ENCODE assay signal across 1 cellular context in the genomic region with DNA sequence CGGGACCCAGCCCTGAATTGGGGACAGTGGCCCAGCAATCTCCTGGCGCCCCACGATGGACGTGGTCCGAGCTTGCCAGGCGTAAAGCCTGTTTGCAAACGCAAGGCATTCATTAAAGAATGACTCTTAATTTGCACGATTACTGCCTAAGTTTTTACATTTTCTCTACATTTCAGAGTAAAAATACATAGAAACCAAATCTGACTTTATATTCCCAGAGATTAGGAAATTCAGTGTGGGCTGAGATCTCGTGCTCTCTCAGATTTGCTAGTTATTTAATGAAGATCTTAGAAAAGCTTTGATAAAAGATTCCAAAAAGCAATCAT.
TF ChIP-seq lines count a peak whose summit lies in the region.

No MANE protein-coding gene starts in this region.

TF ChIP-seq in GM23338, 12 proteins besides CTCF, POLR2A, EP300 and RAD21:
- TF ChIP-seq, protein P1, sequence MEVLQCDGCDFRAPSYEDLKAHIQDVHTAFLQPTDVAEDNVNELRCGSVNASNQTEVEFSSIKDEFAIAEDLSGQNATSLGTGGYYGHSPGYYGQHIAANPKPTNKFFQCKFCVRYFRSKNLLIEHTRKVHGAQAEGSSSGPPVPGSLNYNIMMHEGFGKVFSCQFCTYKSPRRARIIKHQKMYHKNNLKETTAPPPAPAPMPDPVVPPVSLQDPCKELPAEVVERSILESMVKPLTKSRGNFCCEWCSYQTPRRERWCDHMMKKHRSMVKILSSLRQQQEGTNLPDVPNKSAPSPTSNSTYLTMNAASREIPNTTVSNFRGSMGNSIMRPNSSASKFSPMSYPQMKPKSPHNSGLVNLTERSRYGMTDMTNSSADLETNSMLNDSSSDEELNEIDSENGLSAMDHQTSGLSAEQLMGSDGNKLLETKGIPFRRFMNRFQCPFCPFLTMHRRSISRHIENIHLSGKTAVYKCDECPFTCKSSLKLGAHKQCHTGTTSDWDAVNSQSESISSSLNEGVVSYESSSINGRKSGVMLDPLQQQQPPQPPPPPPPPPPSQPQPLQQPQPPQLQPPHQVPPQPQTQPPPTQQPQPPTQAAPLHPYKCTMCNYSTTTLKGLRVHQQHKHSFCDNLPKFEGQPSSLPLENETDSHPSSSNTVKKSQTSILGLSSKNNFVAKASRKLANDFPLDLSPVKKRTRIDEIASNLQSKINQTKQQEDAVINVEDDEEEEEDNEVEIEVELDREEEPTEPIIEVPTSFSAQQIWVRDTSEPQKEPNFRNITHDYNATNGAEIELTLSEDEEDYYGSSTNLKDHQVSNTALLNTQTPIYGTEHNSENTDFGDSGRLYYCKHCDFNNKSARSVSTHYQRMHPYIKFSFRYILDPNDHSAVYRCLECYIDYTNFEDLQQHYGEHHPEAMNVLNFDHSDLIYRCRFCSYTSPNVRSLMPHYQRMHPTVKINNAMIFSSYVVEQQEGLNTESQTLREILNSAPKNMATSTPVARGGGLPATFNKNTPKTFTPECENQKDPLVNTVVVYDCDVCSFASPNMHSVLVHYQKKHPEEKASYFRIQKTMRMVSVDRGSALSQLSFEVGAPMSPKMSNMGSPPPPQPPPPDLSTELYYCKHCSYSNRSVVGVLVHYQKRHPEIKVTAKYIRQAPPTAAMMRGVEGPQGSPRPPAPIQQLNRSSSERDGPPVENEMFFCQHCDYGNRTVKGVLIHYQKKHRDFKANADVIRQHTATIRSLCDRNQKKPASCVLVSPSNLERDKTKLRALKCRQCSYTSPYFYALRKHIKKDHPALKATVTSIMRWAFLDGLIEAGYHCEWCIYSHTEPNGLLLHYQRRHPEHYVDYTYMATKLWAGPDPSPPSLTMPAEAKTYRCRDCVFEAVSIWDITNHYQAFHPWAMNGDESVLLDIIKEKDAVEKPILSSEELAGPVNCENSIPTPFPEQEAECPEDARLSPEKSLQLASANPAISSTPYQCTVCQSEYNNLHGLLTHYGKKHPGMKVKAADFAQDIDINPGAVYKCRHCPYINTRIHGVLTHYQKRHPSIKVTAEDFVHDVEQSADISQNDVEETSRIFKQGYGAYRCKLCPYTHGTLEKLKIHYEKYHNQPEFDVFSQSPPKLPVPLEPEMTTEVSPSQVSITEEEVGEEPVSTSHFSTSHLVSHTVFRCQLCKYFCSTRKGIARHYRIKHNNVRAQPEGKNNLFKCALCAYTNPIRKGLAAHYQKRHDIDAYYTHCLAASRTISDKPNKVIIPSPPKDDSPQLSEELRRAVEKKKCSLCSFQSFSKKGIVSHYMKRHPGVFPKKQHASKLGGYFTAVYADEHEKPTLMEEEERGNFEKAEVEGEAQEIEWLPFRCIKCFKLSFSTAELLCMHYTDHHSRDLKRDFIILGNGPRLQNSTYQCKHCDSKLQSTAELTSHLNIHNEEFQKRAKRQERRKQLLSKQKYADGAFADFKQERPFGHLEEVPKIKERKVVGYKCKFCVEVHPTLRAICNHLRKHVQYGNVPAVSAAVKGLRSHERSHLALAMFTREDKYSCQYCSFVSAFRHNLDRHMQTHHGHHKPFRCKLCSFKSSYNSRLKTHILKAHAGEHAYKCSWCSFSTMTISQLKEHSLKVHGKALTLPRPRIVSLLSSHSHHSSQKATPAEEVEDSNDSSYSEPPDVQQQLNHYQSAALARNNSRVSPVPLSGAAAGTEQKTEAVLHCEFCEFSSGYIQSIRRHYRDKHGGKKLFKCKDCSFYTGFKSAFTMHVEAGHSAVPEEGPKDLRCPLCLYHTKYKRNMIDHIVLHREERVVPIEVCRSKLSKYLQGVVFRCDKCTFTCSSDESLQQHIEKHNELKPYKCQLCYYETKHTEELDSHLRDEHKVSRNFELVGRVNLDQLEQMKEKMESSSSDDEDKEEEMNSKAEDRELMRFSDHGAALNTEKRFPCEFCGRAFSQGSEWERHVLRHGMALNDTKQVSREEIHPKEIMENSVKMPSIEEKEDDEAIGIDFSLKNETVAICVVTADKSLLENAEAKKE (CRISPR knock-in tag; IDR thresholded peaks at IDR 0.05), result no peak
- TF ChIP-seq ZNF114 (CRISPR knock-in tag; IDR thresholded peaks at IDR 0.05) (no peak), NANOG (IDR thresholded peaks at IDR 0.05; ENCODE audit: borderline replicate concordance) (no peak), ZNF331 (CRISPR knock-in tag; IDR thresholded peaks at IDR 0.05; ENCODE audit: low read depth) (no peak), STAT1 (IDR thresholded peaks at IDR 0.05; ENCODE audit: unreplicated experiment) (no peak)
- TF ChIP-seq, protein P2, sequence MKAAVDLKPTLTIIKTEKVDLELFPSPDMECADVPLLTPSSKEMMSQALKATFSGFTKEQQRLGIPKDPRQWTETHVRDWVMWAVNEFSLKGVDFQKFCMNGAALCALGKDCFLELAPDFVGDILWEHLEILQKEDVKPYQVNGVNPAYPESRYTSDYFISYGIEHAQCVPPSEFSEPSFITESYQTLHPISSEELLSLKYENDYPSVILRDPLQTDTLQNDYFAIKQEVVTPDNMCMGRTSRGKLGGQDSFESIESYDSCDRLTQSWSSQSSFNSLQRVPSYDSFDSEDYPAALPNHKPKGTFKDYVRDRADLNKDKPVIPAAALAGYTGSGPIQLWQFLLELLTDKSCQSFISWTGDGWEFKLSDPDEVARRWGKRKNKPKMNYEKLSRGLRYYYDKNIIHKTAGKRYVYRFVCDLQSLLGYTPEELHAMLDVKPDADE (IDR thresholded peaks at IDR 0.05), result no peak
- TF ChIP-seq, protein P3, sequence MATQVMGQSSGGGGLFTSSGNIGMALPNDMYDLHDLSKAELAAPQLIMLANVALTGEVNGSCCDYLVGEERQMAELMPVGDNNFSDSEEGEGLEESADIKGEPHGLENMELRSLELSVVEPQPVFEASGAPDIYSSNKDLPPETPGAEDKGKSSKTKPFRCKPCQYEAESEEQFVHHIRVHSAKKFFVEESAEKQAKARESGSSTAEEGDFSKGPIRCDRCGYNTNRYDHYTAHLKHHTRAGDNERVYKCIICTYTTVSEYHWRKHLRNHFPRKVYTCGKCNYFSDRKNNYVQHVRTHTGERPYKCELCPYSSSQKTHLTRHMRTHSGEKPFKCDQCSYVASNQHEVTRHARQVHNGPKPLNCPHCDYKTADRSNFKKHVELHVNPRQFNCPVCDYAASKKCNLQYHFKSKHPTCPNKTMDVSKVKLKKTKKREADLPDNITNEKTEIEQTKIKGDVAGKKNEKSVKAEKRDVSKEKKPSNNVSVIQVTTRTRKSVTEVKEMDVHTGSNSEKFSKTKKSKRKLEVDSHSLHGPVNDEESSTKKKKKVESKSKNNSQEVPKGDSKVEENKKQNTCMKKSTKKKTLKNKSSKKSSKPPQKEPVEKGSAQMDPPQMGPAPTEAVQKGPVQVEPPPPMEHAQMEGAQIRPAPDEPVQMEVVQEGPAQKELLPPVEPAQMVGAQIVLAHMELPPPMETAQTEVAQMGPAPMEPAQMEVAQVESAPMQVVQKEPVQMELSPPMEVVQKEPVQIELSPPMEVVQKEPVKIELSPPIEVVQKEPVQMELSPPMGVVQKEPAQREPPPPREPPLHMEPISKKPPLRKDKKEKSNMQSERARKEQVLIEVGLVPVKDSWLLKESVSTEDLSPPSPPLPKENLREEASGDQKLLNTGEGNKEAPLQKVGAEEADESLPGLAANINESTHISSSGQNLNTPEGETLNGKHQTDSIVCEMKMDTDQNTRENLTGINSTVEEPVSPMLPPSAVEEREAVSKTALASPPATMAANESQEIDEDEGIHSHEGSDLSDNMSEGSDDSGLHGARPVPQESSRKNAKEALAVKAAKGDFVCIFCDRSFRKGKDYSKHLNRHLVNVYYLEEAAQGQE (IDR thresholded peaks at IDR 0.05; ENCODE audit: unreplicated experiment), result no peak
TF ChIP-seq in GM23338: peak in this region for 0.
